ENCODE assay signal across 2 cellular contexts in the genomic region with DNA sequence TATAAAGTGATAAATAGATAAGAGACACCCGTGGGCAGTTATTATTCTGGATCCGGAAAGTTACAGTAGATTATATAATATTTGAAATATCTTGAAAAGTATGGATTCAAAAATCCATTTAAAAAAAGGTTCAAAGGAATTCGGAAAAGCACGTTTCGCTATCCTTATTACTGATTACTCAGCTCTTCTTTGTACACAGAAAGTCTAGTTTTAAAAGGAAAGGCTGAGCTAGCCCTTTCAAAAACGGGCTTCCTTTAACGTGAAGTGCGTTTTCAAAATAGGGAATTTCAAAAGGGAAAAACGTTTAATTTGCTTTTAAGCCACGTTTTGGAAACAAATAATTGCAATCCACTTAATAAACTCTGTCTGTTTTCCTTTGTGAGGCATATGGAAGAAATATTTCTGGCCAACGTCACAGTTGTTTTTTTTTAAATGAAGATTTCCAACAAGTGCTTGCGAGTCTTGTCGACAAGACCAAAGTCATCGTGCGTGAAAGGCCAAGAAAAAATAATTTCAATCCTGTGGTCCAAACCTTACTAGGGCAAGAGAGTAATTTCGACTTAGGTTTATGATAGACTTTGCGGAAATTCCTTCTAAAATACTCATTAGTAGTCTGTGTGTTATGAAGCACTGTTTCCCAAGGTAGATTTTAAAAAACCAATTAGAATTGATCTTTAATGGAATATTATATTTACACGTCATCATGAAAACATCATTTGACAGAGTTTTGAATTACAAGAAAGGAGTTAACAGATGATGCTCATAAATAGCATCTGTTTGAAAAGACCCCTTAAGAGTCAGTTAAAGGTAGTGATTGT.
TF ChIP-seq lines count a peak whose summit lies in the region.

No MANE protein-coding gene starts in this region.

TF ChIP-seq in SK-N-SH, 30 proteins besides CTCF, POLR2A, EP300 and RAD21 (continued from another document):
- TF ChIP-seq, protein P1, sequence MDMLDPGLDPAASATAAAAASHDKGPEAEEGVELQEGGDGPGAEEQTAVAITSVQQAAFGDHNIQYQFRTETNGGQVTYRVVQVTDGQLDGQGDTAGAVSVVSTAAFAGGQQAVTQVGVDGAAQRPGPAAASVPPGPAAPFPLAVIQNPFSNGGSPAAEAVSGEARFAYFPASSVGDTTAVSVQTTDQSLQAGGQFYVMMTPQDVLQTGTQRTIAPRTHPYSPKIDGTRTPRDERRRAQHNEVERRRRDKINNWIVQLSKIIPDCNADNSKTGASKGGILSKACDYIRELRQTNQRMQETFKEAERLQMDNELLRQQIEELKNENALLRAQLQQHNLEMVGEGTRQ (IDR thresholded peaks at IDR 0.05; ENCODE audit: borderline replicate concordance, low read depth, low read length): no peak

TF ChIP-seq in PFSK-1, 5 proteins besides CTCF, POLR2A, EP300 and RAD21 (continued from another document):
- no peak for TF ChIP-seq SIN3A (IDR thresholded peaks at IDR 0.05; ENCODE audit: borderline replicate concordance, insufficient read depth, low read length)
